In genomic region chr16:10862432-10862831, GRCh38 we compare ENCODE assay signal across 11 cellular contexts. TPM values are rescaled to one million over a fixed set of nuclear protein-coding genes. Genes with fewer than 3 reads are reported as not detected.
A peak's percentile ranks its signal among the peaks of the same experiment; 100 is the strongest.
DNase-seq lines count a peak whose midpoint lies in the region; ATAC-seq and TF ChIP-seq lines count a peak whose summit lies in the region.
"Had no signal": no experiment of that assay in that cellular context is flagged by ENCODE, and none has a peak within 500 bp of the region (broad histone marks: within the 10 kb centered on the region; RNA-seq: fewer than 3 reads in every experiment).

No MANE protein-coding gene starts in this region.

- ATAC-seq in activated CD8-positive, alpha-beta T cell treated with anti-CD3 and anti-CD28 coated beads, Interleukin-2, amount 10 ng/mL, durations not matched to agents 7 days and 5 days: no peak

- no peaks in the 10 kb centered on the region for H3K9me3 Mint-ChIP-seq in activated CD8-positive, alpha-beta T cell treated with anti-CD3 and anti-CD28 coated beads, Interleukin-2, amount 10 ng/mL, durations not matched to agents 7 days and 5 days (ENCODE audit: insufficient read depth)
- no peaks in the 10 kb centered on the region for H3K9me3 Mint-ChIP-seq in mesothelial cell of epicardium

- H3K27me3 Mint-ChIP-seq in activated CD8-positive, alpha-beta T cell treated with anti-CD3 and anti-CD28 coated beads, Interleukin-2, amount 10 ng/mL, durations not matched to agents 7 days and 5 days (ENCODE audit: low read depth): peaks cover 36% of the 10 kb centered on the region
- H3K27me3 Mint-ChIP-seq in mesothelial cell of epicardium (ENCODE audit: low read depth): peaks cover 58% of the 10 kb centered on the region

- TF ChIP-seq CTCF in epithelial cell of esophagus (IDR thresholded peaks at IDR 0.05; ENCODE audit: insufficient read depth, low read depth, low read length, missing control alignments) (no peak), GM10248 (IDR thresholded peaks at IDR 0.05; ENCODE audit: control extremely low read depth, extremely low read depth, low read depth, missing control alignments) (no peak), mesothelial cell of epicardium (IDR thresholded peaks at IDR 0.05; ENCODE audit: unreplicated experiment) (no peak)

- CTCF ChIA-PET in activated CD8-positive, alpha-beta T cell treated with anti-CD3 and anti-CD28 coated beads, Interleukin-2, amount 10 ng/mL, durations not matched to agents 7 days and 5 days (lab: Charles Lee): no interaction called here
- CTCF ChIA-PET in GM10248 (lab: Yijun Ruan, JAX): interaction anchor here (1.1 to 3.0 kb wide), 3 partner anchors 11 to 56 kb away, joined by 3 to 8 read pairs (median 8); no protein-coding TSS in a partner anchor

- H3K4me1 Mint-ChIP-seq in activated CD8-positive, alpha-beta T cell treated with anti-CD3 and anti-CD28 coated beads, Interleukin-2, amount 10 ng/mL, durations not matched to agents 7 days and 5 days (ENCODE audit: low read depth): peaks cover 9% of the 10 kb centered on the region
- no peaks in the 10 kb centered on the region for H3K4me1 Mint-ChIP-seq in mesothelial cell of epicardium
- H3K4me1 Mint-ChIP-seq: neural crest cell had no signal

- DNase-seq in GM03348 (ENCODE audit: low spot score) (peak; percentile 35), NOMO-1 treated with DMSO at 0.1 percent for 48 hours (lab: John Stamatoyannopoulos, UW; ENCODE audit: unreplicated experiment) (peak; percentile 83), epithelial cell of esophagus (ENCODE audit: low read depth) (peak; percentile 99), pons (ENCODE audit: low spot score) (peak; percentile 77), ureter (ENCODE audit: low spot score) (no peak), GM10248 (ENCODE audit: extremely low spot score) (no peak), mesothelial cell of epicardium (ENCODE audit: low spot score in 2 of 2, unreplicated experiment in 2 of 2) (no peak)
- DNase-seq in activated CD8-positive, alpha-beta T cell treated with anti-CD3 and anti-CD28 coated beads, Interleukin-2, amount 10 ng/mL, durations not matched to agents 7 days and 5 days: no peak
- DNase-seq: activated CD4-positive, alpha-beta T cell treated with anti-CD3 and anti-CD28 coated beads, Interleukin-2, amount 50 U/mL, for 48 hours; stimulated activated naive CD4-positive, alpha-beta T cell treated with Interleukin-2 at 50 U/mL for 16 hours had no signal

- H3K36me3 Mint-ChIP-seq in activated CD8-positive, alpha-beta T cell treated with anti-CD3 and anti-CD28 coated beads, Interleukin-2, amount 10 ng/mL, durations not matched to agents 7 days and 5 days (ENCODE audit: low read depth): no peaks in the 10 kb centered on the region
- H3K36me3 Mint-ChIP-seq in mesothelial cell of epicardium: no peaks in the 10 kb centered on the region

- H3K27ac Mint-ChIP-seq in activated CD8-positive, alpha-beta T cell treated with anti-CD3 and anti-CD28 coated beads, Interleukin-2, amount 10 ng/mL, durations not matched to agents 7 days and 5 days: no peak overlapping the region
- H3K27ac Mint-ChIP-seq in mesothelial cell of epicardium: no peak overlapping the region

- POLR2A ChIA-PET in activated CD8-positive, alpha-beta T cell treated with anti-CD3 and anti-CD28 coated beads, Interleukin-2, amount 10 ng/mL, durations not matched to agents 7 days and 5 days (lab: Charles Lee): no interaction called here
- POLR2A ChIA-PET in GM10248 (lab: Yijun Ruan, JAX): no interaction called here

- H3K4me3 Mint-ChIP-seq in activated CD8-positive, alpha-beta T cell treated with anti-CD3 and anti-CD28 coated beads, Interleukin-2, amount 10 ng/mL, durations not matched to agents 7 days and 5 days: no peak overlapping the region
- no peak overlapping the region for H3K4me3 Mint-ChIP-seq in mesothelial cell of epicardium
- H3K4me3 Mint-ChIP-seq: neural crest cell had no signal

- H3K4me3 ChIP-seq in epithelial cell of esophagus (ENCODE audit: low read length): no peak overlapping the region

RNA-seq across cellular contexts. Expression of gene CIITA, which starts 14.6 kb away (rescaled TPM):
- total RNA-seq in ureter (32.0 TPM), mesothelial cell of epicardium (0.20 TPM in 2 of 3 replicates, not detected in the other)
- total RNA-seq in activated CD8-positive, alpha-beta T cell treated with anti-CD3 and anti-CD28 coated beads, Interleukin-2, amount 10 ng/mL, durations not matched to agents 7 days and 5 days: 10 to 100 TPM; 23.3 to 23.6 TPM
- total RNA-seq: neural crest cell had no signal

RNA-seq across cellular contexts. Expression of gene TVP23A, which starts 43.8 kb away (rescaled TPM):
- total RNA-seq in ureter: 3.3 TPM
- total RNA-seq in activated CD8-positive, alpha-beta T cell treated with anti-CD3 and anti-CD28 coated beads, Interleukin-2, amount 10 ng/mL, durations not matched to agents 7 days and 5 days: not detected
- 9.5 to 9.9 TPM (median 9.8 TPM) in 3 replicates for total RNA-seq in mesothelial cell of epicardium

Comparison
In these comparisons a context has a peak if more than half of its experiments do, and no peak if none do; other contexts are left out.
1. DNase-seq: peak in GM03348 (single experiment), NOMO-1 treated with DMSO at 0.1 percent for 48 hours (single experiment), epithelial cell of esophagus (single experiment) and pons (single experiment); none in ureter (single experiment), activated CD8-positive, alpha-beta T cell treated with anti-CD3 and anti-CD28 coated beads, Interleukin-2, amount 10 ng/mL, durations not matched to agents 7 days and 5 days (single experiment), GM10248 (single experiment) and mesothelial cell of epicardium (0 of 2).
2. RNA of gene CIITA, which starts 14.6 kb away (total RNA-seq): 32.0 TPM in ureter (single experiment) and 23.3 to 23.6 TPM in activated CD8-positive, alpha-beta T cell treated with anti-CD3 and anti-CD28 coated beads, Interleukin-2, amount 10 ng/mL, durations not matched to agents 7 days and 5 days; 0.20 TPM in mesothelial cell of epicardium; every median in the first group is over 10 times any median in the second.